Comparison of ENCODE assay signal across 14 cellular contexts in genomic region chr6:10690651-10691445, GRCh38. TPM values are rescaled to one million over a fixed set of nuclear protein-coding genes. Genes with fewer than 3 reads are reported as not detected.
DNase-seq lines count a peak whose midpoint lies in the region; ATAC-seq and TF ChIP-seq lines count a peak whose summit lies in the region.
"Had no signal": no experiment of that assay in that cellular context is flagged by ENCODE, and none has a peak within 500 bp of the region (broad histone marks: within the 10 kb centered on the region; RNA-seq: fewer than 3 reads in every experiment).

No MANE protein-coding gene starts in this region.

- peaks cover 20% of the 10 kb centered on the region for H3K27me3 Mint-ChIP-seq in neural crest cell (ENCODE audit: low read depth)
- H3K27me3 Mint-ChIP-seq in activated T-helper 17 cell treated with anti-CD3 and anti-CD28 coated beads, Interleukin-2, amount 50 U/mL, for 72 hours = no peaks in the 10 kb centered on the region
- H3K27me3 Mint-ChIP-seq: activated naive CD8-positive, alpha-beta T cell treated with anti-CD3 and anti-CD28 coated beads for 36 hours had no signal

- POLR2A ChIA-PET in RWPE1 (lab: Yijun Ruan, JAX; ENCODE audit: low non-redundant PET) = interaction anchor here (0.6 kb wide), 1 partner anchor 203 kb away, joined by 3 read pairs; no protein-coding TSS in a partner anchor

- TF ChIP-seq CTCF in WERI-Rb-1 (IDR thresholded peaks at IDR 0.05; ENCODE audit: low read depth, low read length) (no peak), neural crest cell (conservative IDR thresholded peaks at IDR 0.05) (no peak), RWPE1 (conservative IDR thresholded peaks at IDR 0.05; ENCODE audit: low read depth) (no peak)

- peak overlapping the region; percentile 81 for H3K27ac ChIP-seq in WERI-Rb-1
- no peak overlapping the region for H3K27ac ChIP-seq in RWPE1
- H3K27ac ChIP-seq: gastroesophageal sphincter had no signal

- H3K36me3 ChIP-seq in WERI-Rb-1 = no peaks in the 10 kb centered on the region; the same call in 1 of the 2 replicates
- H3K36me3 ChIP-seq: gastroesophageal sphincter had no signal

- no peaks in the 10 kb centered on the region for H3K9me3 Mint-ChIP-seq in neural crest cell
- no peaks in the 10 kb centered on the region for H3K9me3 Mint-ChIP-seq in activated T-helper 17 cell treated with anti-CD3 and anti-CD28 coated beads, Interleukin-2, amount 50 U/mL, for 72 hours

- H3K9me3 ChIP-seq in WERI-Rb-1 (ENCODE audit: severe bottlenecking) = no peaks in the 10 kb centered on the region
- H3K9me3 ChIP-seq: gastroesophageal sphincter had no signal

- H3K27me3 ChIP-seq in WERI-Rb-1 (ENCODE audit: insufficient read depth, low read depth, severe bottlenecking) = no peaks in the 10 kb centered on the region
- H3K27me3 ChIP-seq: gastroesophageal sphincter had no signal

- peaks cover 3% of the 10 kb centered on the region for H3K36me3 Mint-ChIP-seq in neural crest cell (ENCODE audit: low read depth)
- peaks cover 18% of the 10 kb centered on the region for H3K36me3 Mint-ChIP-seq in activated T-helper 17 cell treated with anti-CD3 and anti-CD28 coated beads, Interleukin-2, amount 50 U/mL, for 72 hours (ENCODE audit: low read depth)

- CTCF ChIA-PET in RWPE1 (lab: Yijun Ruan, JAX) = no interaction called here

- H3K4me3 Mint-ChIP-seq in neural crest cell = peak overlapping the region; percentile 78
- H3K4me3 Mint-ChIP-seq in activated T-helper 17 cell treated with anti-CD3 and anti-CD28 coated beads, Interleukin-2, amount 50 U/mL, for 72 hours = no peak overlapping the region
- H3K4me3 Mint-ChIP-seq: activated naive CD8-positive, alpha-beta T cell treated with anti-CD3 and anti-CD28 coated beads for 36 hours had no signal

- DNase-seq in DMS53 treated with DMSO at 0.1 percent for 48 hours (lab: John Stamatoyannopoulos, UW; ENCODE audit: unreplicated experiment) (peak; percentile 11), NCI-H1417 treated with DMSO at 0.1 percent for 48 hours (lab: John Stamatoyannopoulos, UW) (peak; percentile 15), WERI-Rb-1 (peak; percentile 60), neural crest cell (ENCODE audit: low read depth, low spot score) (no peak), RWPE1 (ENCODE audit: low spot score) (no peak), activated gamma-delta T cell (lab: John Stamatoyannopoulos, UW) (no peak)
- DNase-seq: activated CD8-positive, alpha-beta memory T cell treated with anti-CD3 and anti-CD28 coated beads, Interleukin-2, amount 50 U/mL, for 4 hours; activated naive CD8-positive, alpha-beta T cell treated with anti-CD3 and anti-CD28 coated beads for 36 hours; kidney; NCI-H446 treated with DMSO at 0.1 percent for 48 hours had no signal

- H3K27ac Mint-ChIP-seq in neural crest cell (ENCODE audit: unreplicated experiment) = no peak overlapping the region
- H3K27ac Mint-ChIP-seq in activated T-helper 17 cell treated with anti-CD3 and anti-CD28 coated beads, Interleukin-2, amount 50 U/mL, for 72 hours = no peak overlapping the region
- H3K27ac Mint-ChIP-seq: activated naive CD8-positive, alpha-beta T cell treated with anti-CD3 and anti-CD28 coated beads for 36 hours had no signal

- H3K4me3 ChIP-seq in WERI-Rb-1 (ENCODE audit: low read depth, low read length) = peak overlapping the region; percentile 43
- H3K4me3 ChIP-seq: gastroesophageal sphincter, K562 had no signal

- peaks cover 26% of the 10 kb centered on the region for H3K4me1 Mint-ChIP-seq in neural crest cell
- no peaks in the 10 kb centered on the region for H3K4me1 Mint-ChIP-seq in activated T-helper 17 cell treated with anti-CD3 and anti-CD28 coated beads, Interleukin-2, amount 50 U/mL, for 72 hours

- ATAC-seq in HG02852 (IDR thresholded peaks at IDR 0.05; ENCODE audit: unreplicated experiment) = no peak
- ATAC-seq in activated T-helper 17 cell treated with anti-CD3 and anti-CD28 coated beads, Interleukin-2, amount 50 U/mL, for 72 hours (replicated peaks) = no peak
- ATAC-seq: gastroesophageal sphincter, K562 had no signal

RNA-seq across cellular contexts. Expression of gene C6orf52, which starts 3.6 kb away (rescaled TPM):
- total RNA-seq in neural crest cell = 5.3 and 8.2 TPM in 2 replicates
- not detected for total RNA-seq in activated T-helper 17 cell treated with anti-CD3 and anti-CD28 coated beads, Interleukin-2, amount 50 U/mL, for 72 hours

RNA-seq across cellular contexts. Expression of gene PAK1IP1, which starts 3.9 kb away (rescaled TPM):
- total RNA-seq in neural crest cell = 21.6 and 25.4 TPM in 2 replicates
- total RNA-seq in activated T-helper 17 cell treated with anti-CD3 and anti-CD28 coated beads, Interleukin-2, amount 50 U/mL, for 72 hours = 10 to 100 TPM; 13.7 to 27.4 TPM

RNA-seq across cellular contexts. Expression of gene TMEM14C, which starts 32.0 kb away (rescaled TPM):
- total RNA-seq in neural crest cell = 88.3 and 90.5 TPM in 2 replicates
- 10 to 100 TPM; 52.6 to 64.1 TPM for total RNA-seq in activated T-helper 17 cell treated with anti-CD3 and anti-CD28 coated beads, Interleukin-2, amount 50 U/mL, for 72 hours

RNA-seq across cellular contexts. Expression of gene TMEM14B, which starts 56.8 kb away (rescaled TPM):
- total RNA-seq in neural crest cell = 80.8 and 81.5 TPM in 2 replicates
- 100 to 1,000 TPM in 1 of 2 donors, 10 to 100 TPM in 1; 90.4 to 109 TPM for total RNA-seq in activated T-helper 17 cell treated with anti-CD3 and anti-CD28 coated beads, Interleukin-2, amount 50 U/mL, for 72 hours

Comparison
In these comparisons a context has a peak if more than half of its experiments do, and no peak if none do; other contexts are left out.
1. DNase-seq: peak in DMS53 treated with DMSO at 0.1 percent for 48 hours (single experiment), NCI-H1417 treated with DMSO at 0.1 percent for 48 hours (single experiment) and WERI-Rb-1 (single experiment); none in neural crest cell (single experiment), RWPE1 (single experiment) and activated gamma-delta T cell (single experiment).